16 cellular contexts compared by ENCODE assay signal in the genomic region with DNA sequence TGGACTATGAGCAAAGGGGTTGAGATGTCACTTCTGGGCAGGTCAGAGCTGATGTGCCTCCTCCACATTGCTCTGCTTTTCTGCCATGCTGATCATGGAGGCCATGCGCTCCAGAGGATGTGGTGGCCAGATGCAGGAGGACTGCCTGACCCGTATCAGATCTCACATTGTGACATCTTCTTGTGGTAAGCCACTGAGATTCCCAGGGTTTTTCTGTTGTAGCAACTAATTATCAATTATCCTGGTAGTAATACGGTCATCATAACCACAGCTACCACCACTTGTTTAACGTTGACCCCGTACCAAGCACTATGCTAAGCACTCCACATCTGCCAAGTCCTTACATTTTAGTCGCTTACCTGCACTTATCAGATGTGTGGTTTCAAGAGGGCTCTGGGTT.
"Had no signal": no experiment of that assay in that cellular context is flagged by ENCODE, and none has a peak within 500 bp of the region (broad histone marks: within the 10 kb centered on the region; RNA-seq: fewer than 3 reads in every experiment).

No MANE protein-coding gene starts in this region.

- DNase-seq: activated CD4-positive, alpha-beta T cell treated with anti-CD3 and anti-CD28 coated beads, Interleukin-2, amount 50 U/mL, for 48 hours; amygdala; central memory CD4-positive, alpha-beta T cell; cortex of kidney; effector CD4-positive, alpha-beta T cell; esophagus squamous epithelium; gastrocnemius medialis; heart right ventricle; islet precursor cell; naive thymus-derived CD8-positive, alpha-beta T cell; SW 1271; thyroid gland; uterus; WERI-Rb-1 had no signal

- H3K4me3 ChIP-seq: esophagus squamous epithelium, gastrocnemius medialis, heart right ventricle, thyroid gland, uterus had no signal

- H3K36me3 ChIP-seq: esophagus squamous epithelium, gastrocnemius medialis, heart right ventricle, thyroid gland, uterus, WERI-Rb-1 had no signal

- H3K27ac ChIP-seq: esophagus squamous epithelium, gastrocnemius medialis, heart right ventricle, parathyroid adenoma, thyroid gland, uterus, WERI-Rb-1 had no signal

- ATAC-seq: gastrocnemius medialis; heart right ventricle; naive thymus-derived CD8-positive, alpha-beta T cell; stimulated activated effector memory CD8-positive, alpha-beta T cell treated with anti-CD3 and anti-CD28 coated beads, Interleukin-12 subunit alpha, Interleukin-12 subunit beta, amount 100 ng/mL, for 72 hours had no signal

- H3K9me3 ChIP-seq: esophagus squamous epithelium, gastrocnemius medialis, heart right ventricle, thyroid gland, uterus had no signal
